In genomic region chr18:14978962-14979535, GRCh38 we compare ENCODE assay signal across 9 cellular contexts.
DNase-seq lines count a peak whose midpoint lies in the region; ATAC-seq and TF ChIP-seq lines count a peak whose summit lies in the region.
"Had no signal": no experiment of that assay in that cellular context is flagged by ENCODE, and none has a peak within 500 bp of the region (broad histone marks: within the 10 kb centered on the region; RNA-seq: fewer than 3 reads in every experiment).

No MANE protein-coding gene starts in this region.

- TF ChIP-seq CTCF in endodermal cell (conservative IDR thresholded peaks at IDR 0.05) (peak; percentile 13), ascending aorta (IDR thresholded peaks at IDR 0.05) (peak in 1 of 3 experiments; percentile 30)

- ATAC-seq in GM21717 (IDR thresholded peaks at IDR 0.05; ENCODE audit: unreplicated experiment): no peak

- H3K4me3 ChIP-seq in endodermal cell (ENCODE audit: low read length) (no peak overlapping the region), ascending aorta (no peak overlapping the region)

- intact Hi-C loops in ascending aorta (cut with DNase I): no loop called here

- H3K9me3 Mint-ChIP-seq in endodermal cell: peaks cover 90% of the 10 kb centered on the region
- H3K9me3 Mint-ChIP-seq: central memory CD8-positive, alpha-beta T cell had no signal

- H3K27me3 Mint-ChIP-seq in endodermal cell (ENCODE audit: insufficient read depth): no peaks in the 10 kb centered on the region

- 58 to 61% methylated on average over 4 to 8 of the region's 8 CpGs for WGBS in endodermal cell (ENCODE audit: insufficient coverage in 1 of 2, insufficient read length in 1 of 2), 2 experiments

- H3K9me3 ChIP-seq in endodermal cell (ENCODE audit: control insufficient read depth, low read length) (peaks cover 34% of the 10 kb centered on the region), ascending aorta (no peaks in the 10 kb centered on the region)

- no peaks in the 10 kb centered on the region for H3K4me1 Mint-ChIP-seq in endodermal cell
- H3K4me1 Mint-ChIP-seq: central memory CD8-positive, alpha-beta T cell had no signal

- no peaks in the 10 kb centered on the region for H3K27me3 ChIP-seq in endodermal cell (ENCODE audit: control insufficient read depth, insufficient read depth, low read length, poor library complexity, severe bottlenecking)
- no peaks in the 10 kb centered on the region for H3K27me3 ChIP-seq in ascending aorta

- no peak overlapping the region for H3K9ac ChIP-seq in endodermal cell (ENCODE audit: extremely low read depth, low read length, poor library complexity, severe bottlenecking)

- no peak overlapping the region for H3K27ac ChIP-seq in endodermal cell (ENCODE audit: low read depth, low read length)
- no peak overlapping the region for H3K27ac ChIP-seq in ascending aorta

- H3K4me3 Mint-ChIP-seq in endodermal cell: no peak overlapping the region
- H3K4me3 Mint-ChIP-seq: central memory CD8-positive, alpha-beta T cell had no signal

- no peaks in the 10 kb centered on the region for H3K36me3 ChIP-seq in endodermal cell (ENCODE audit: control insufficient read depth, insufficient read depth, low read length)
- no peaks in the 10 kb centered on the region for H3K36me3 ChIP-seq in ascending aorta

- H3K27ac Mint-ChIP-seq in endodermal cell: no peak overlapping the region

- H3K4me1 ChIP-seq in endodermal cell (ENCODE audit: control insufficient read depth, insufficient read depth, low read length) (no peaks in the 10 kb centered on the region), ascending aorta (no peaks in the 10 kb centered on the region)

- peak; percentile 31 to 82 for DNase-seq in NCI-H526 (lab: John Stamatoyannopoulos, UW)
- no peak for DNase-seq in NCI-H526 treated with DMSO at 0.1 percent for 48 hours (lab: John Stamatoyannopoulos, UW)
- DNase-seq in NCI-H82 (lab: John Stamatoyannopoulos, UW): peak; percentile 84
- peak; percentile 52 for DNase-seq in endodermal cell
- DNase-seq in stimulated activated CD4-positive, alpha-beta T cell treated with anti-CD3 and anti-CD28 coated beads, Interleukin-2, amount 100 ng/mL, for 48 hours: peak; percentile 39 to 42
- DNase-seq in DMS114 treated with DMSO at 0.1 percent for 48 hours (lab: John Stamatoyannopoulos, UW; ENCODE audit: unreplicated experiment): no peak
- DNase-seq in ascending aorta (ENCODE audit: low spot score in 2 of 2): no peak

- H3K36me3 Mint-ChIP-seq in endodermal cell (ENCODE audit: low read depth): no peaks in the 10 kb centered on the region

Comparison
In these comparisons a context has a peak if more than half of its experiments do, and no peak if none do; other contexts are left out.
1. DNase-seq: peak in NCI-H526 (2 of 2), NCI-H82 (single experiment), endodermal cell (single experiment) and stimulated activated CD4-positive, alpha-beta T cell treated with anti-CD3 and anti-CD28 coated beads, Interleukin-2, amount 100 ng/mL, for 48 hours (2 of 2); none in NCI-H526 treated with DMSO at 0.1 percent for 48 hours (single experiment), DMS114 treated with DMSO at 0.1 percent for 48 hours (single experiment) and ascending aorta (0 of 2).